Comparison of ENCODE assay signal across 9 cellular contexts in the genomic region with DNA sequence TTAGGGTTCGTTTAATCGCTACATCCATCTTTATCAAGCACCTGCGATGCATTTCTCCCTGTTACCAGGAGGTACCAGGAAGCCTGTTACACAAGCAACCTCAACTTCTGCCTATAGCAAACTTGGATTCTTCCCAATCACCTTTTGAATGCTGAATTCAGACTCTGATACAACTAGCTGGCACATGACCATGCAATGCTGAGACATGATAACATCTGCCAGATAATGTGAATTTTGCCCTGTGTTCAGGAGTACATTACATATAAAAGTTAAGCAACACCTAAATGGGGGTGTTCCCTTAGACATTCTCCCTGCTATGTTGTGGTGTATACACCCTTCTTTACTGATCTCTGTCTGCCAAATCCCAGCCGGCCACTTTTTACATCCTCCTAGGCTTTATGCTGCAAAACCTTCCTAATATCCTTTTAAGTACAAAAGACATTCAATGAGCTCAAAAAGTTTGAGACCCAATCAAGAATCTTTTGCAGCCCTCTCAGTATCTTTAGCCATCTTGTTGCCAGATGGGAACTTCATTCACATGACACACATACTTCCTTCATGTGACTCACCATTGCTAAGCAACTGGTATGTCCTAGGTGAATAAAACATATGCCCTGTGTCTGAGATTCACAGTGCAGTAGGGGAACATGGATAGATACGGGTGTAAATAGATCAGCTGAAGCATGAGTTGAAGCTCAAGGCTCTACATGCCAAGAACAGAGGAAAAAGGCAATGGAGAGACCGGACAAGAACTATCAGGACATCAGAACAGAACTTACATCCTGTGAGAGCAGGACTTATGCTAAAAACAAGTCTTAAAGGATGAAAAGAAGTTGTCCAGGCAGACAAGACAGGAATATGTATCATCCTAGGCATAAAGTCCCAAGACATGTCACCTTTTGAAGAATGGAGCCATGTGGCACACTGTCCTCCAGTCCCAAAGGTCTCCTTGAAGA.
DNase-seq lines count a peak whose midpoint lies in the region; ATAC-seq, FAIRE-seq and TF ChIP-seq lines count a peak whose summit lies in the region.
"Had no signal": no experiment of that assay in that cellular context is flagged by ENCODE, and none has a peak within 500 bp of the region (broad histone marks: within the 10 kb centered on the region; RNA-seq: fewer than 3 reads in every experiment).

No MANE protein-coding gene starts in this region.

- H3K4me1 Mint-ChIP-seq in mesothelial cell of epicardium, result peaks cover 24% of the 10 kb centered on the region

- CTCF ChIA-PET in A549 (lab: Yijun Ruan, JAX), result interaction anchor here (0.6 to 5.7 kb wide), 29 partner anchors 8 to 270 kb away, joined by 3 to 48 read pairs (median 4); a partner anchor contains a TSS

- H3K4me3 ChIP-seq in A549, result peak overlapping the region; percentile 42
- H3K4me3 ChIP-seq: body of pancreas had no signal

- no peaks in the 10 kb centered on the region for H3K27me3 Mint-ChIP-seq in mesothelial cell of epicardium (ENCODE audit: low read depth)

- TF ChIP-seq CTCF in A549 (IDR thresholded peaks at IDR 0.05) (no peak), mesothelial cell of epicardium (IDR thresholded peaks at IDR 0.05; ENCODE audit: unreplicated experiment) (no peak)

- H3K4me2 ChIP-seq in A549, result peak overlapping the region; percentile 72

- TF ChIP-seq POLR2A in A549 (IDR thresholded peaks at IDR 0.05; ENCODE audit: low read length), result no peak

- WGBS in A549 (ENCODE audit: missing lambda C conversion rate), result 84% methylated on average over 6 of the region's 6 CpGs

- TF ChIP-seq EP300 in A549 (IDR thresholded peaks at IDR 0.05), result no peak

- H3K27ac Mint-ChIP-seq in mesothelial cell of epicardium, result peak overlapping the region; percentile 39

- peak; percentile 10 to 31 for DNase-seq in A549 (ENCODE audit: low read depth in 1 of 2, low spot score in 1 of 2)
- DNase-seq in M059J (ENCODE audit: low read depth), result peak; percentile 90
- DNase-seq in dermis blood vessel endothelial cell, result peak; percentile 83
- no peak for DNase-seq in mesothelial cell of epicardium (ENCODE audit: low spot score in 2 of 2, unreplicated experiment in 2 of 2)
- DNase-seq in stimulated activated CD4-positive, alpha-beta T cell treated with anti-CD3 and anti-CD28 coated beads, Interleukin-1b, Interleukin-23, amount 100 ng/mL, for 48 hours, result no peak
- DNase-seq in HuH-7 (ENCODE audit: low spot score), result no peak
- no peak for DNase-seq in C1 segment of cervical spinal cord (lab: John Stamatoyannopoulos, UW)
- no peak for DNase-seq in NCI-H82 (lab: John Stamatoyannopoulos, UW)

- FAIRE-seq in A549 (lab: Jason Lieb, UNC), result no peak

- POLR2A ChIA-PET in A549 (lab: Yijun Ruan, JAX), result interaction anchor here (0.5 to 1.1 kb wide), 2 partner anchors 9 to 82 kb away, joined by 3 read pairs; no protein-coding TSS in a partner anchor

- no peak overlapping the region for H3K4me3 Mint-ChIP-seq in mesothelial cell of epicardium

- ATAC-seq in A549, result peak; percentile 71 to 86; a peak in 5 of 6 replicates

- no peaks in the 10 kb centered on the region for H3K9me3 ChIP-seq in A549
- H3K9me3 ChIP-seq: body of pancreas had no signal

- no peak for TF ChIP-seq RAD21 in A549 (conservative IDR thresholded peaks at IDR 0.05 in 1 of 2, IDR thresholded peaks at IDR 0.05 in 1 of 2)

- no peaks in the 10 kb centered on the region for H3K9me3 Mint-ChIP-seq in mesothelial cell of epicardium

- no peaks in the 10 kb centered on the region for H3K36me3 Mint-ChIP-seq in mesothelial cell of epicardium

- H3K27ac ChIP-seq in A549, result peak overlapping the region; percentile 56 to 64; a peak in 3 of 6 replicates

- H3K4me1 ChIP-seq in A549, result peaks cover 12% of the 10 kb centered on the region

TF ChIP-seq in A549, 52 proteins besides CTCF, POLR2A, EP300 and RAD21:
- TF ChIP-seq, protein P1, sequence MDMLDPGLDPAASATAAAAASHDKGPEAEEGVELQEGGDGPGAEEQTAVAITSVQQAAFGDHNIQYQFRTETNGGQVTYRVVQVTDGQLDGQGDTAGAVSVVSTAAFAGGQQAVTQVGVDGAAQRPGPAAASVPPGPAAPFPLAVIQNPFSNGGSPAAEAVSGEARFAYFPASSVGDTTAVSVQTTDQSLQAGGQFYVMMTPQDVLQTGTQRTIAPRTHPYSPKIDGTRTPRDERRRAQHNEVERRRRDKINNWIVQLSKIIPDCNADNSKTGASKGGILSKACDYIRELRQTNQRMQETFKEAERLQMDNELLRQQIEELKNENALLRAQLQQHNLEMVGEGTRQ (IDR thresholded peaks at IDR 0.05), result peak; percentile 40; the same call in 1 of the 2 replicates
- TF ChIP-seq SMC3 (IDR thresholded peaks at IDR 0.05) (no peak), FOSL2 (IDR thresholded peaks at IDR 0.05) (no peak), FOSL2 (CRISPR knock-in tag; IDR thresholded peaks at IDR 0.05) (peak; percentile 38; the same call in 1 of the 2 replicates)
- TF ChIP-seq, protein P2, sequence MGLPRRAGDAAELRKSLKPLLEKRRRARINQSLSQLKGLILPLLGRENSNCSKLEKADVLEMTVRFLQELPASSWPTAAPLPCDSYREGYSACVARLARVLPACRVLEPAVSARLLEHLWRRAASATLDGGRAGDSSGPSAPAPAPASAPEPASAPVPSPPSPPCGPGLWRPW (IDR thresholded peaks at IDR 0.05), result no peak

Comparison
In these comparisons a context has a peak if more than half of its experiments do, and no peak if none do; other contexts are left out.
1. DNase-seq: peak in A549 (2 of 2), M059J (single experiment) and dermis blood vessel endothelial cell (single experiment); none in mesothelial cell of epicardium (0 of 2), stimulated activated CD4-positive, alpha-beta T cell treated with anti-CD3 and anti-CD28 coated beads, Interleukin-1b, Interleukin-23, amount 100 ng/mL, for 48 hours (single experiment), HuH-7 (single experiment), C1 segment of cervical spinal cord (0 of 14) and NCI-H82 (single experiment).